12 cellular contexts compared by ENCODE assay signal in the genomic region with DNA sequence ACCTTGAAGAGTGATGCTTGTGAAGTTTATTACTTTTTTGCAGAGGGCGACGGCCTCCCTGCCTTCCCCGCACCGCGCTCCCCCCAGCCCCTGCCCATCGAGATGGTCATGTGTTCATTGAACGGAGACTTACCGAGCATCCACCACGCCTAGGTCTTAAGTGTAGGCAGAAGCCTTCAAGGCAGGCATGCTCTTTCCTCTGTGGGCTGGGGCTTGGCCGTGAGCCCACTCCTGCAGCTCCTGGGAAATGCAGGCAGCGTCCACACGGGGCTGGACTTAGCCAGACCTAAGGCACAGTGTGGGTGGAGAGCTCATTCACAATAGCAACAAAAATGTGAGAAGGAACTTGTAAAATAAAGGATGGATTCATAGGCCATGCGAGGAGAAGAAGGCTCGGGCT. TPM values are rescaled to one million over a fixed set of nuclear protein-coding genes. Genes with fewer than 3 reads are reported as not detected.
DNase-seq lines count a peak whose midpoint lies in the region; ATAC-seq and TF ChIP-seq lines count a peak whose summit lies in the region.
"Had no signal": no experiment of that assay in that cellular context is flagged by ENCODE, and none has a peak within 500 bp of the region (broad histone marks: within the 10 kb centered on the region; RNA-seq: fewer than 3 reads in every experiment).

No MANE protein-coding gene starts in this region.

- ATAC-seq in esophagus mucosa (peak; percentile 12), natural killer cell (no peak), GM21786 (IDR thresholded peaks at IDR 0.05; ENCODE audit: unreplicated experiment) (no peak)
- ATAC-seq: T-helper 17 cell had no signal

- H3K27ac Mint-ChIP-seq in natural killer cell (peak overlapping the region; percentile 53 to 68), HFFc6 (no peak overlapping the region), endothelial cell (ENCODE audit: unreplicated experiment) (no peak overlapping the region)
- H3K27ac Mint-ChIP-seq: progenitor cell of endocrine pancreas had no signal

- H3K4me1 Mint-ChIP-seq in natural killer cell: peaks cover 43 to 59% of the 10 kb centered on the region in 2 donors
- H3K4me1 Mint-ChIP-seq in HFFc6 (ENCODE audit: low read depth): no peaks in the 10 kb centered on the region
- peaks cover 17% of the 10 kb centered on the region for H3K4me1 Mint-ChIP-seq in endothelial cell (ENCODE audit: unreplicated experiment)

- H3K9me3 Mint-ChIP-seq in natural killer cell (no peaks in the 10 kb centered on the region), HFFc6 (no peaks in the 10 kb centered on the region), endothelial cell (ENCODE audit: unreplicated experiment) (no peaks in the 10 kb centered on the region)

- no peak for TF ChIP-seq CTCF in natural killer cell (IDR thresholded peaks at IDR 0.05)
- TF ChIP-seq CTCF in HFFc6 (IDR thresholded peaks at IDR 0.05): no peak
- TF ChIP-seq CTCF in endothelial cell (IDR thresholded peaks at IDR 0.05; ENCODE audit: unreplicated experiment): no peak

- H3K27me3 Mint-ChIP-seq in natural killer cell (ENCODE audit: low read depth in 2 of 2) (no peaks in the 10 kb centered on the region), HFFc6 (ENCODE audit: insufficient read depth) (no peaks in the 10 kb centered on the region; the same call in none of the 2 replicates), endothelial cell (ENCODE audit: unreplicated experiment) (peaks cover 11% of the 10 kb centered on the region)
- H3K27me3 Mint-ChIP-seq: progenitor cell of endocrine pancreas, T-helper 17 cell had no signal

- H3K4me3 Mint-ChIP-seq in natural killer cell (no peak overlapping the region), HFFc6 (no peak overlapping the region), endothelial cell (ENCODE audit: unreplicated experiment) (no peak overlapping the region)
- H3K4me3 Mint-ChIP-seq: T-helper 17 cell had no signal

- no peaks in the 10 kb centered on the region for H3K36me3 Mint-ChIP-seq in natural killer cell
- H3K36me3 Mint-ChIP-seq in HFFc6 (ENCODE audit: low read depth): peaks cover 10% of the 10 kb centered on the region
- peaks cover 12% of the 10 kb centered on the region for H3K36me3 Mint-ChIP-seq in endothelial cell (ENCODE audit: low read depth, unreplicated experiment)

- intact Hi-C loops in natural killer cell (cut with micrococcal nuclease): no loop called here

- DNase-seq in AG08395 (ENCODE audit: low spot score) (peak; percentile 79), NCI-H226 (peak; percentile 70), natural killer cell (no peak), HFFc6 (no peak), NCI-H2081 (lab: John Stamatoyannopoulos, UW) (no peak), endothelial cell (ENCODE audit: low spot score) (no peak)
- DNase-seq: activated effector memory CD4-positive, alpha-beta T cell treated with anti-CD3 and anti-CD28 coated beads, Interleukin-2, amount 50 U/mL, for 16 hours; MV-4-11; T-helper 17 cell had no signal

RNA-seq across cellular contexts. Expression of a gene that starts 19.2 kb away (rescaled TPM):
- total RNA-seq in esophagus mucosa: 59.9 TPM
- total RNA-seq in natural killer cell: 1,000 to 10,000 TPM in 2 of 3 donors, 100 to 1,000 TPM in 1; 929 to 1,120 (median 1,060) TPM
- 10 to 100 TPM; 42.0 to 51.6 (median 48.3) TPM for total RNA-seq in HFFc6 (2021; fragmentation: NEBNext Ultra II Directional; extraction: Animal tissue kit (Norgen Biotek cat#: 25700))
- 110 TPM for total RNA-seq in endothelial cell (ENCODE audit: unreplicated experiment)

RNA-seq across cellular contexts. Expression of a gene that starts 59.7 kb away (rescaled TPM):
- total RNA-seq in esophagus mucosa (7.2 TPM), natural killer cell (10 to 100 TPM; 33.9 to 37.6 (median 35.8) TPM), endothelial cell (ENCODE audit: unreplicated experiment) (50.1 TPM)
- 10 to 100 TPM; 11.4 to 13.6 (median 12.5) TPM for total RNA-seq in HFFc6 (2021; fragmentation: NEBNext Ultra II Directional; extraction: Animal tissue kit (Norgen Biotek cat#: 25700))

RNA-seq across cellular contexts. Expression of a gene that starts 59.8 kb away (rescaled TPM):
- 18.9 TPM for total RNA-seq in esophagus mucosa
- 10 to 100 TPM; 73.4 to 96.5 (median 74.1) TPM for total RNA-seq in natural killer cell
- 10 to 100 TPM; 41.2 to 52.6 (median 47.5) TPM for total RNA-seq in HFFc6 (2021; fragmentation: NEBNext Ultra II Directional; extraction: Animal tissue kit (Norgen Biotek cat#: 25700))
- 76.0 TPM for total RNA-seq in endothelial cell (ENCODE audit: unreplicated experiment)

Comparison
In these comparisons a context has a peak if more than half of its experiments do, and no peak if none do; other contexts are left out.
1. DNase-seq: peak in AG08395 (single experiment) and NCI-H226 (single experiment); none in natural killer cell (single experiment), HFFc6 (single experiment), NCI-H2081 (0 of 2) and endothelial cell (single experiment).
2. H3K27ac Mint-ChIP-seq: peak in natural killer cell (2 of 2); none in HFFc6 (single experiment) and endothelial cell (single experiment).